21 cellular contexts compared by ENCODE assay signal in the genomic region with DNA sequence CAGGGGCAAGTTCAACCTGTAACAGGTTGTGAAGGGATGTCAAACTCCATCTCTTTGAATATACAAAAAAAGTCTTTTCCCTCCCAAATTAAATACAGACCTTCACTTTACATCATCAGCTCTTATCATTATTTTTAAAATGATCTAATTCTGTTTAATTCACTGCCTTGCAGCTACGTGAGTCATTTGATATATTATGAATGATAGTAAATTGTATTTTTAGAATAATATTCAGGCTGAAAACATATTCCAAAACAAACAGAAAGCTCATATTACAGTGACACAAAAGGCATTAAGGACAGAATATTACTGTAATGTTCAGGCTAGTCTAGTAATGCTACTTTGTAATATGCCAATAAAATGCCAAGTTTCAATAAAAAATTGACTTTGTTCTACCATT. TPM values are rescaled to one million over a fixed set of nuclear protein-coding genes. Genes with fewer than 3 reads are reported as not detected.
DNase-seq lines count a peak whose midpoint lies in the region; FAIRE-seq and TF ChIP-seq lines count a peak whose summit lies in the region.
"Had no signal": no experiment of that assay in that cellular context is flagged by ENCODE, and none has a peak within 500 bp of the region (broad histone marks: within the 10 kb centered on the region; RNA-seq: fewer than 3 reads in every experiment).

No MANE protein-coding gene starts in this region.

- H3K36me3 Mint-ChIP-seq in nephron (ENCODE audit: low read depth): peaks cover 25% of the 10 kb centered on the region

- dilution Hi-C loops in endothelial cell of umbilical vein (cut with MboI; ENCODE audit: extremely low pct_ligation_motif_present, low sequenced_read_pairs): no loop called here

- H3K9me1 ChIP-seq in endothelial cell of umbilical vein (replicated peaks; ENCODE audit: control insufficient read depth, extremely low read depth, insufficient read depth, low read length): no peaks in the 10 kb centered on the region

- peak overlapping the region; percentile 55 for H3K4me2 ChIP-seq in SK-N-SH
- peak overlapping the region; percentile 76 for H3K4me2 ChIP-seq in endothelial cell of umbilical vein (ENCODE audit: insufficient read depth, low read length)
- no peak overlapping the region for H3K4me2 ChIP-seq in mesendoderm (ENCODE audit: low read length)
- H3K4me2 ChIP-seq: A549 had no signal

- no peaks in the 10 kb centered on the region for H3K9me3 Mint-ChIP-seq in nephron

- TF ChIP-seq EP300 in SK-N-SH (IDR thresholded peaks at IDR 0.05; ENCODE audit: borderline replicate concordance in 1 of 2, low read depth in 1 of 2, low read length in 1 of 2): peak; percentile 20 to 61; a peak in 2 of 4 replicates

- no peak overlapping the region for H3K56ac ChIP-seq in mesendoderm (ENCODE audit: low read length)

- H4K5ac ChIP-seq in mesendoderm (ENCODE audit: low read length): no peak overlapping the region

- no peak overlapping the region for H4K8ac ChIP-seq in mesendoderm (ENCODE audit: low read depth, low read length)

- H3K23ac ChIP-seq in mesendoderm (ENCODE audit: low read length): no peak overlapping the region

- CTCF ChIA-PET in SK-N-SH (lab: Yijun Ruan, JAX): interaction anchor here (2.1 kb wide), 1 partner anchor 43 kb away, joined by 4 read pairs; no protein-coding TSS in a partner anchor
- CTCF ChIA-PET in endothelial cell of umbilical vein (lab: Charles Lee): interaction anchor here (0.8 to 1.9 kb wide), 4 partner anchors 11 to 43 kb away, joined by 3 to 12 read pairs (median 6); no protein-coding TSS in a partner anchor

- no peak for TF ChIP-seq RAD21 in SK-N-SH (IDR thresholded peaks at IDR 0.05; ENCODE audit: low read length)

- no peaks in the 10 kb centered on the region for H3K9me2 ChIP-seq in SK-N-SH

- peaks cover 7% of the 10 kb centered on the region for H4K20me1 ChIP-seq in SK-N-SH (ENCODE audit: insufficient read depth)
- no peaks in the 10 kb centered on the region for H4K20me1 ChIP-seq in endothelial cell of umbilical vein (replicated peaks; ENCODE audit: control insufficient read depth, extremely low read depth, insufficient read depth, low read length)

- H3K79me2 ChIP-seq in SK-N-SH (ENCODE audit: insufficient read depth) (peaks cover 74% of the 10 kb centered on the region), endothelial cell of umbilical vein (ENCODE audit: control insufficient read depth, insufficient read depth, low read length) (peaks cover 64% of the 10 kb centered on the region), mesendoderm (ENCODE audit: control insufficient read depth, insufficient read depth, low read length) (peaks cover 7% of the 10 kb centered on the region)

- in situ Hi-C loops in ACHN (cut with HindIII; ENCODE audit: low pct_ligation_motif_present, low pct_unique_long_range_greater_than_20kb, low sequenced_read_pairs): no loop called here

- H3K18ac ChIP-seq in mesendoderm (ENCODE audit: low read length): no peak overlapping the region

- H2AFZ ChIP-seq in SK-N-SH (ENCODE audit: low read depth) (no peak overlapping the region), endothelial cell of umbilical vein (ENCODE audit: low read depth, low read length) (no peak overlapping the region)

- H3F3A ChIP-seq in SK-N-SH (replicated peaks; ENCODE audit: insufficient read depth): peaks cover 26% of the 10 kb centered on the region

- H3K9ac ChIP-seq in SK-N-SH (no peak overlapping the region), endothelial cell of umbilical vein (replicated peaks; ENCODE audit: extremely low read depth, insufficient read depth, low read length) (peak overlapping the region; percentile 70), mesendoderm (ENCODE audit: low read length) (no peak overlapping the region)

- peaks cover 27% of the 10 kb centered on the region for H3K4me1 Mint-ChIP-seq in nephron

- H3K4ac ChIP-seq in mesendoderm (ENCODE audit: low read depth, low read length): no peak overlapping the region

- peaks cover 2% of the 10 kb centered on the region for H3K79me1 ChIP-seq in mesendoderm (ENCODE audit: low read length)

- no peak overlapping the region for H2BK15ac ChIP-seq in mesendoderm (replicated peaks; ENCODE audit: low read depth)

- intact Hi-C loops in endothelial cell of umbilical vein (cut with micrococcal nuclease): loop anchor here (1.0 kb wide), 1 partner anchor 54 kb away; the partner anchor contains the start of gene BCAT1

- WGBS in SK-N-SH (ENCODE audit: low lambda C conversion rate): 7% methylated on average over 1 of the region's 1 CpG
- no CpG with 5 or more reads among the region's 1 CpG for WGBS in mesendoderm (ENCODE audit: extremely low coverage, insufficient coverage, low lambda C conversion rate)

- DNase-seq in EH (ENCODE audit: low read depth): peak; percentile 58
- no peak for DNase-seq in SK-N-SH
- DNase-seq in endothelial cell of umbilical vein (ENCODE audit: low read depth, low spot score): peak; percentile 79
- DNase-seq in ACHN: no peak
- DNase-seq in mesendoderm: no peak
- DNase-seq in COR-L47 (lab: John Stamatoyannopoulos, UW): no peak
- no peak for DNase-seq in NCI-H1436 treated with DMSO at 0.1 percent for 48 hours (lab: John Stamatoyannopoulos, UW)
- DNase-seq: AML-193, DMS79 treated with DMSO at 0.1 percent for 48 hours, GF-D8, MM.1S, NCI-H1105, NCI-H187 treated with DMSO at 0.1 percent for 48 hours, NCI-H2171, NCI-H82, SHP77 had no signal

- H3K4me1 ChIP-seq in SK-N-SH (ENCODE audit: control insufficient read depth in 1 of 2, insufficient read depth in 2 of 2, low read depth in 1 of 2, low read length in 1 of 2) (peaks cover 4 to 27% of the 10 kb centered on the region in 2 experiments; a peak in 3 of 4 replicates), endothelial cell of umbilical vein (ENCODE audit: control insufficient read depth, extremely low read depth, insufficient read depth, low read length) (peaks cover 72% of the 10 kb centered on the region), mesendoderm (ENCODE audit: control insufficient read depth, low read depth, low read length) (no peaks in the 10 kb centered on the region)

- peak overlapping the region in 2 of 3 experiments; percentile 61 to 86 for H3K27ac Mint-ChIP-seq in nephron

- no peak for TF ChIP-seq CTCF in SK-N-SH (IDR thresholded peaks at IDR 0.05)
- TF ChIP-seq CTCF in endothelial cell of umbilical vein (IDR thresholded peaks at IDR 0.05; ENCODE audit: extremely low read depth in 1 of 2, insufficient read depth in 1 of 2, low read depth in 1 of 2, low read length in 2 of 2): no peak
- TF ChIP-seq CTCF in nephron (IDR thresholded peaks at IDR 0.05; ENCODE audit: unreplicated experiment in 3 of 3): no peak

- no peak overlapping the region for H2BK5ac ChIP-seq in mesendoderm (ENCODE audit: low read length)

- H3K9me3 ChIP-seq in SK-N-SH: no peaks in the 10 kb centered on the region
- no peaks in the 10 kb centered on the region for H3K9me3 ChIP-seq in endothelial cell of umbilical vein (replicated peaks; ENCODE audit: control insufficient read depth, insufficient read depth, low read length)
- H3K9me3 ChIP-seq: A549 had no signal

- no peak overlapping the region for H2BK120ac ChIP-seq in mesendoderm (ENCODE audit: low read depth, low read length)

- no peak overlapping the region for H3K4me3 Mint-ChIP-seq in nephron

- POLR2A ChIA-PET in SK-N-SH (lab: Yijun Ruan, JAX): no interaction called here
- POLR2A ChIA-PET in endothelial cell of umbilical vein (lab: Charles Lee): interaction anchor here (1.5 kb wide), 1 partner anchor 51 kb away, joined by 4 read pairs; no protein-coding TSS in a partner anchor

- H3K27ac ChIP-seq in SK-N-SH (ENCODE audit: low read depth in 2 of 2, low read length in 1 of 2): peak overlapping the region in 1 of 2 experiments; percentile 78; a peak in 2 of 4 replicates
- H3K27ac ChIP-seq in endothelial cell of umbilical vein (ENCODE audit: insufficient read depth, low read depth, low read length): peak overlapping the region; percentile 88
- no peak overlapping the region for H3K27ac ChIP-seq in mesendoderm (ENCODE audit: low read depth, low read length)
- H3K27ac ChIP-seq: A549 had no signal

- H3K27me3 Mint-ChIP-seq in nephron (ENCODE audit: low read depth): no peaks in the 10 kb centered on the region

- FAIRE-seq in endothelial cell of umbilical vein (lab: Jason Lieb, UNC): peak; percentile 21
- FAIRE-seq: A549, D721Med, H1, HepG2 had no signal

- no peak overlapping the region for H3K4me3 ChIP-seq in SK-N-SH (ENCODE audit: low read depth in 2 of 2, low read length in 1 of 2)
- H3K4me3 ChIP-seq in endothelial cell of umbilical vein (replicated peaks in 1 of 3; ENCODE audit: insufficient read depth in 1 of 3, low read depth in 1 of 3, low read length in 3 of 3): peak overlapping the region in 1 of 3 experiments; percentile 10
- H3K4me3 ChIP-seq in mesendoderm (ENCODE audit: low read length): no peak overlapping the region
- H3K4me3 ChIP-seq: A549 had no signal

- no peak for TF ChIP-seq POLR2A in endothelial cell of umbilical vein (IDR thresholded peaks at IDR 0.05; ENCODE audit: low read depth, low read length)

- H3K36me3 ChIP-seq in SK-N-SH (replicated peaks in 1 of 2; ENCODE audit: control insufficient read depth in 1 of 2, insufficient read depth in 2 of 2, low read length in 1 of 2) (peaks cover 0 to 26% of the 10 kb centered on the region in 2 experiments), endothelial cell of umbilical vein (ENCODE audit: control insufficient read depth in 2 of 2, extremely low read depth in 1 of 2, insufficient read depth in 2 of 2, low read length in 2 of 2) (peaks cover 3 to 4% of the 10 kb centered on the region in 2 experiments), mesendoderm (ENCODE audit: control insufficient read depth, insufficient read depth, low read length) (peaks cover 2% of the 10 kb centered on the region)

- BruUV-seq in endothelial cell of umbilical vein (replicated peaks; lab: Mats Ljungman, UMichigan): no TSS peak

- H3K27me3 ChIP-seq in SK-N-SH (ENCODE audit: insufficient read depth): no peaks in the 10 kb centered on the region
- H3K27me3 ChIP-seq in endothelial cell of umbilical vein (ENCODE audit: control insufficient read depth in 2 of 2, insufficient read depth in 2 of 2, low read length in 2 of 2): no peaks in the 10 kb centered on the region
- H3K27me3 ChIP-seq in mesendoderm (ENCODE audit: insufficient read depth, low read length, poor library complexity): no peaks in the 10 kb centered on the region

- no peak overlapping the region for H2AK5ac ChIP-seq in mesendoderm (ENCODE audit: low read length)

RNA-seq across cellular contexts. Expression of gene BCAT1, which starts 53.3 kb away (rescaled TPM):
- polyA plus RNA-seq in SK-N-SH (2012; rRNA removed) (7.7 and 9.1 TPM in 2 replicates), endothelial cell of umbilical vein (13.5 and 21.6 TPM in 2 replicates)
- 12.2 and 12.4 TPM in 2 replicates for polyA plus RNA-seq in SK-N-SH (2012; cell fraction: cytosol; rRNA removed)
- polyA plus RNA-seq in SK-N-SH (2012; cell fraction: nucleus; rRNA removed): 7.0 and 12.2 TPM in 2 replicates
- 267 and 296 TPM in 2 replicates for total RNA-seq in endothelial cell of umbilical vein
- 24.8 and 26.2 TPM in 2 replicates for polyA plus RNA-seq in endothelial cell of umbilical vein (2011; cell fraction: cytosol; rRNA removed)
- 32.4 and 41.5 TPM in 2 replicates for polyA plus RNA-seq in endothelial cell of umbilical vein (2011; cell fraction: nucleus; rRNA removed)
- polyA plus RNA-seq in endothelial cell of umbilical vein (2012): 88.2 and 130 TPM in 2 replicates
- polyA minus RNA-seq in endothelial cell of umbilical vein: 112 and 113 TPM in 2 replicates
- polyA minus RNA-seq in endothelial cell of umbilical vein (2011; cell fraction: cytosol; rRNA and poly(A)+ RNA removed): not detected
- polyA minus RNA-seq in endothelial cell of umbilical vein (2011; cell fraction: nucleus; rRNA and poly(A)+ RNA removed): 87.1 and 122 TPM in 2 replicates
- polyA plus RNA-seq in mesendoderm (2013, experiment 1 of 2): 131 TPM
- 130 TPM for polyA plus RNA-seq in mesendoderm (2013, experiment 2 of 2)

Comparison
In these comparisons a context has a peak if more than half of its experiments do, and no peak if none do; other contexts are left out.
1. DNase-seq: peak in EH (single experiment) and endothelial cell of umbilical vein (single experiment); none in SK-N-SH (single experiment), ACHN (single experiment), mesendoderm (single experiment), COR-L47 (single experiment) and NCI-H1436 treated with DMSO at 0.1 percent for 48 hours (single experiment).